ENCODE assay signal across 9 cellular contexts in genomic region chr1:2237773-2238172, GRCh38. TPM values are rescaled to one million over a fixed set of nuclear protein-coding genes. Genes with fewer than 3 reads are reported as not detected.
DNase-seq lines count a peak whose midpoint lies in the region; ATAC-seq lines count a peak whose summit lies in the region.
"Had no signal": no experiment of that assay in that cellular context is flagged by ENCODE, and none has a peak within 500 bp of the region (broad histone marks: within the 10 kb centered on the region; RNA-seq: fewer than 3 reads in every experiment).

No MANE protein-coding gene starts in this region.

- H3K4me3 ChIP-seq in stomach smooth muscle (ENCODE audit: low read length in 2 of 2) = peak overlapping the region in 1 of 2 donors; percentile 61

- no peaks in the 10 kb centered on the region for H3K36me3 ChIP-seq in stomach smooth muscle (ENCODE audit: control insufficient read depth in 2 of 2, insufficient read depth in 2 of 2, low read length in 2 of 2)

- peak overlapping the region; percentile 39 for H3K4me3 Mint-ChIP-seq in activated CD4-positive, alpha-beta T cell treated with anti-CD3 and anti-CD28 coated beads for 36 hours
- no peak overlapping the region for H3K4me3 Mint-ChIP-seq in activated naive CD8-positive, alpha-beta T cell treated with anti-CD3 and anti-CD28 coated beads, Interleukin-2, amount 50 U/mL, for 24 hours
- peak overlapping the region in 2 of 5 donors; percentile 45 to 46 for H3K4me3 Mint-ChIP-seq in immature natural killer cell

- intact Hi-C loops in activated CD4-positive, alpha-beta T cell treated with anti-CD3 and anti-CD28 coated beads for 36 hours (cut with DNase I, micrococcal nuclease) = no loop called here
- intact Hi-C loops in left colon (cut with DNase I, micrococcal nuclease) = no loop called here

- POLR2A ChIA-PET in activated CD4-positive, alpha-beta T cell treated with anti-CD3 and anti-CD28 coated beads for 36 hours (lab: Charles Lee) = no interaction called here

- H3K27me3 ChIP-seq in stomach smooth muscle (ENCODE audit: control insufficient read depth in 1 of 2, insufficient read depth in 2 of 2, low read length in 2 of 2) = no peaks in the 10 kb centered on the region

- H3K9me3 ChIP-seq in stomach smooth muscle (ENCODE audit: control insufficient read depth in 2 of 2, low read length in 2 of 2) = no peaks in the 10 kb centered on the region

- CTCF ChIA-PET in activated CD4-positive, alpha-beta T cell treated with anti-CD3 and anti-CD28 coated beads for 36 hours (lab: Charles Lee) = interaction anchor here (0.6 to 1.3 kb wide), 2 partner anchors 23 to 62 kb away, joined by 3 to 4 read pairs; no protein-coding TSS in a partner anchor

- H3K9me3 Mint-ChIP-seq in activated CD4-positive, alpha-beta T cell treated with anti-CD3 and anti-CD28 coated beads for 36 hours (ENCODE audit: low read depth) = no peaks in the 10 kb centered on the region
- H3K9me3 Mint-ChIP-seq in activated naive CD8-positive, alpha-beta T cell treated with anti-CD3 and anti-CD28 coated beads, Interleukin-2, amount 50 U/mL, for 24 hours = no peaks in the 10 kb centered on the region
- no peaks in the 10 kb centered on the region for H3K9me3 Mint-ChIP-seq in immature natural killer cell

- peak overlapping the region; percentile 82 for H3K27ac Mint-ChIP-seq in activated CD4-positive, alpha-beta T cell treated with anti-CD3 and anti-CD28 coated beads for 36 hours
- H3K27ac Mint-ChIP-seq in activated naive CD8-positive, alpha-beta T cell treated with anti-CD3 and anti-CD28 coated beads, Interleukin-2, amount 50 U/mL, for 24 hours = peak overlapping the region; percentile 28
- H3K27ac Mint-ChIP-seq in immature natural killer cell = peak overlapping the region in 4 of 6 donors; percentile 66 to 100 (median 86)

- no peaks in the 10 kb centered on the region for H3K27me3 Mint-ChIP-seq in activated CD4-positive, alpha-beta T cell treated with anti-CD3 and anti-CD28 coated beads for 36 hours
- H3K27me3 Mint-ChIP-seq in activated naive CD8-positive, alpha-beta T cell treated with anti-CD3 and anti-CD28 coated beads, Interleukin-2, amount 50 U/mL, for 24 hours = no peaks in the 10 kb centered on the region
- H3K27me3 Mint-ChIP-seq in immature natural killer cell (ENCODE audit: low read depth in 3 of 3) = peaks cover 53 to 91% (median 89%) of the 10 kb centered on the region in 3 donors

- H3K36me3 Mint-ChIP-seq in activated CD4-positive, alpha-beta T cell treated with anti-CD3 and anti-CD28 coated beads for 36 hours (ENCODE audit: low read depth) = peaks cover 24% of the 10 kb centered on the region
- H3K36me3 Mint-ChIP-seq in activated naive CD8-positive, alpha-beta T cell treated with anti-CD3 and anti-CD28 coated beads, Interleukin-2, amount 50 U/mL, for 24 hours (ENCODE audit: low read depth) = peaks cover 9% of the 10 kb centered on the region
- H3K36me3 Mint-ChIP-seq in immature natural killer cell = peaks cover 6 to 18% (median 11%) of the 10 kb centered on the region in 3 donors

- H3K27ac ChIP-seq in stomach smooth muscle (ENCODE audit: low read length) = peak overlapping the region; percentile 53
- H3K27ac ChIP-seq: HL-60 had no signal

- peaks cover 93% of the 10 kb centered on the region for H3K4me1 ChIP-seq in stomach smooth muscle (ENCODE audit: control insufficient read depth, insufficient read depth, low read length)

- peak; percentile 36 for DNase-seq in activated CD4-positive, alpha-beta T cell treated with anti-CD3 and anti-CD28 coated beads for 36 hours
- no peak for DNase-seq in activated CD4-positive, alpha-beta T cell treated with anti-CD3 and anti-CD28 coated beads for 48 hours
- DNase-seq in activated naive CD8-positive, alpha-beta T cell treated with anti-CD3 and anti-CD28 coated beads, Interleukin-2, amount 50 U/mL, for 24 hours = no peak
- DNase-seq in immature natural killer cell (peak in 1 of 3 donors; percentile 14), left colon (no peak), GM19240 (ENCODE audit: insufficient read length, low spot score) (no peak), SHP77 (lab: John Stamatoyannopoulos, UW) (no peak)

- H3K9ac ChIP-seq in stomach smooth muscle (ENCODE audit: low read length in 2 of 2) = peak overlapping the region in 1 of 2 donors; percentile 41

- ATAC-seq in activated CD4-positive, alpha-beta T cell treated with anti-CD3 and anti-CD28 coated beads for 36 hours = no peak
- ATAC-seq in activated naive CD8-positive, alpha-beta T cell treated with anti-CD3 and anti-CD28 coated beads, Interleukin-2, amount 50 U/mL, for 24 hours = no peak
- ATAC-seq in left colon = no peak

- H3K4me1 Mint-ChIP-seq in activated CD4-positive, alpha-beta T cell treated with anti-CD3 and anti-CD28 coated beads for 36 hours = peaks cover 87% of the 10 kb centered on the region
- peaks cover 86% of the 10 kb centered on the region for H3K4me1 Mint-ChIP-seq in activated naive CD8-positive, alpha-beta T cell treated with anti-CD3 and anti-CD28 coated beads, Interleukin-2, amount 50 U/mL, for 24 hours
- peaks cover 71 to 78% of the 10 kb centered on the region in 2 donors for H3K4me1 Mint-ChIP-seq in immature natural killer cell

RNA-seq across cellular contexts. Expression of gene SKI, which starts 9.7 kb away (rescaled TPM):
- total RNA-seq in activated CD4-positive, alpha-beta T cell treated with anti-CD3 and anti-CD28 coated beads for 36 hours = 10 to 100 TPM; 28.7 to 34.0 TPM
- polyA plus RNA-seq in immature natural killer cell = 1 to 10 TPM in 1 of 3 donors, under 1 TPM in 1, not detected in 1; 0.87 to 1.0 TPM
- total RNA-seq in left colon = 10 to 100 TPM; 30.2 to 35.5 TPM

RNA-seq across cellular contexts. Expression of gene FAAP20, which starts 43.2 kb away (rescaled TPM):
- total RNA-seq in activated CD4-positive, alpha-beta T cell treated with anti-CD3 and anti-CD28 coated beads for 36 hours = 10 to 100 TPM; 69.7 to 84.4 TPM
- polyA plus RNA-seq in immature natural killer cell = 10 to 100 TPM; 56.7 to 99.6 (median 79.2) TPM
- 10 to 100 TPM; 28.5 to 32.6 TPM for total RNA-seq in left colon

Comparison
In these comparisons a context has a peak if more than half of its experiments do, and no peak if none do; other contexts are left out.
1. H3K27ac Mint-ChIP-seq: peak in every context shown above with its lines; median percentile 86 in immature natural killer cell; 82 in activated CD4-positive, alpha-beta T cell treated with anti-CD3 and anti-CD28 coated beads for 36 hours; 28 in activated naive CD8-positive, alpha-beta T cell treated with anti-CD3 and anti-CD28 coated beads, Interleukin-2, amount 50 U/mL, for 24 hours.